ENCODE assay signal across 21 cellular contexts in the genomic region with DNA sequence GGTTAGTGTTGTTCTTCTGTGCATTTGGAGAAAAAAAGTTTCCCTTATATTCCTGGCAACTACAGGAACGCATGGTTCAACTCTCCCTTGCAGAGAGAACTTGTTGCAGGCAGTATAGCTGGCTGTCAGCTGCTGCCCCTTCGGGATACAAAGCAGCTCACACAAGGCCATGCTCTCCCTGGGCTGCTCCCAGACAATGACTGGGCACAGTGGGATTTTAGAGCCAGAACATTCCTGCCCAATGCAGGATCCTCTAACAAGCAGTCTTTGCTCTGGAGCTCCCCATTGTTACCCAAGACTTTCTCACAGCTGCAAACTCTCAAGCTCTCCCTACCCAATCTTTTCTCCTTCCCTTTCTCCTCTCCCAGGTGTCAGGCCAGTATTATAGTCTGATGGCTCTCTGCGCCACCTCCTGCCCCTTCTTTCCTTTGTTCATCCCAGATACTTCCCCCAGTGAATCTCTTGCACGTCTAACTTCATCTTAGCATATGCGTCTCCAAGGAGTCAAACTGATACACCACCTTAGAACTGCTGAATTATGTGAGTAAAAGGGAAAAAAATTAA. TPM values are rescaled to one million over a fixed set of nuclear protein-coding genes. Genes with fewer than 3 reads are reported as not detected.
"Had no signal": no experiment of that assay in that cellular context is flagged by ENCODE, and none has a peak within 500 bp of the region (broad histone marks: within the 10 kb centered on the region; RNA-seq: fewer than 3 reads in every experiment).

No MANE protein-coding gene starts in this region.

- H3K4me1 ChIP-seq: sigmoid colon, spleen, stomach had no signal

- H3K27me3 Mint-ChIP-seq: activated naive CD8-positive, alpha-beta T cell treated with anti-CD3 and anti-CD28 coated beads for 36 hours had no signal

- H3K36me3 Mint-ChIP-seq: activated naive CD8-positive, alpha-beta T cell treated with anti-CD3 and anti-CD28 coated beads for 36 hours; brain; natural killer cell had no signal

- H3K27ac Mint-ChIP-seq: activated naive CD8-positive, alpha-beta T cell treated with anti-CD3 and anti-CD28 coated beads for 36 hours; brain; effector memory CD8-positive, alpha-beta T cell; natural killer cell had no signal

- H3K27ac ChIP-seq: coronary artery, gastrocnemius medialis, psoas muscle, sigmoid colon, spleen, stomach, thyroid gland had no signal

- H3K4me1 Mint-ChIP-seq: activated naive CD8-positive, alpha-beta T cell treated with anti-CD3 and anti-CD28 coated beads for 36 hours; central memory CD8-positive, alpha-beta T cell; natural killer cell had no signal

- H3K9me3 Mint-ChIP-seq: activated naive CD8-positive, alpha-beta T cell treated with anti-CD3 and anti-CD28 coated beads for 36 hours; brain; central memory CD8-positive, alpha-beta T cell; effector memory CD8-positive, alpha-beta T cell; natural killer cell had no signal

- ATAC-seq: activated CD4-positive, CD25-positive, alpha-beta regulatory T cell treated with anti-CD3 and anti-CD28 coated beads, Interleukin-2, amount 50 U/mL, for 24 hours; effector memory CD8-positive, alpha-beta T cell; gastrocnemius medialis; natural killer cell; psoas muscle had no signal

- H3K4me3 Mint-ChIP-seq: activated naive CD8-positive, alpha-beta T cell treated with anti-CD3 and anti-CD28 coated beads for 36 hours; brain; central memory CD8-positive, alpha-beta T cell; effector memory CD8-positive, alpha-beta T cell; natural killer cell had no signal

- H3K27me3 ChIP-seq: gastrocnemius medialis, sigmoid colon, spleen, stomach, thyroid gland had no signal

- DNase-seq: activated CD4-positive, alpha-beta T cell treated with anti-CD3 and anti-CD28 coated beads, Interleukin-2, amount 50 U/mL, for 1 hour; activated CD8-positive, alpha-beta memory T cell treated with anti-CD3 and anti-CD28 coated beads for 24 hours; activated gamma-delta T cell treated with Interleukin-2 at 50 U/mL for 16 hours; activated naive CD8-positive, alpha-beta T cell treated with anti-CD3 and anti-CD28 coated beads for 36 hours; effector memory CD8-positive, alpha-beta T cell; gastrocnemius medialis; mesendoderm; natural killer cell; psoas muscle; sigmoid colon; spleen; stomach; T-helper 2 cell; thyroid gland had no signal

- H3K9me3 ChIP-seq: gastrocnemius medialis, psoas muscle, spleen, stomach, thyroid gland had no signal

- H3K4me3 ChIP-seq: coronary artery, gastrocnemius medialis, psoas muscle, sigmoid colon, spleen, stomach, thyroid gland had no signal

RNA-seq across cellular contexts. Expression of a gene that starts 27.5 kb away (rescaled TPM):
- total RNA-seq: activated naive CD8-positive, alpha-beta T cell treated with anti-CD3 and anti-CD28 coated beads for 36 hours; epithelial cell of proximal tubule; gastrocnemius medialis; kidney epithelial cell; liver; natural killer cell; psoas muscle; thyroid gland had no signal
